ENCODE assay signal across 1 cellular context in genomic region chr2:69307696-69308064, GRCh38.
TF ChIP-seq lines count a peak whose summit lies in the region.

No MANE protein-coding gene starts in this region.

TF ChIP-seq in GM12878, 131 proteins besides CTCF, POLR2A, EP300 and RAD21 (continued from another document):
- no peak for TF ChIP-seq NFXL1 (IDR thresholded peaks at IDR 0.05; ENCODE audit: borderline replicate concordance)
